Comparison of ENCODE assay signal across 8 cellular contexts in the genomic region with DNA sequence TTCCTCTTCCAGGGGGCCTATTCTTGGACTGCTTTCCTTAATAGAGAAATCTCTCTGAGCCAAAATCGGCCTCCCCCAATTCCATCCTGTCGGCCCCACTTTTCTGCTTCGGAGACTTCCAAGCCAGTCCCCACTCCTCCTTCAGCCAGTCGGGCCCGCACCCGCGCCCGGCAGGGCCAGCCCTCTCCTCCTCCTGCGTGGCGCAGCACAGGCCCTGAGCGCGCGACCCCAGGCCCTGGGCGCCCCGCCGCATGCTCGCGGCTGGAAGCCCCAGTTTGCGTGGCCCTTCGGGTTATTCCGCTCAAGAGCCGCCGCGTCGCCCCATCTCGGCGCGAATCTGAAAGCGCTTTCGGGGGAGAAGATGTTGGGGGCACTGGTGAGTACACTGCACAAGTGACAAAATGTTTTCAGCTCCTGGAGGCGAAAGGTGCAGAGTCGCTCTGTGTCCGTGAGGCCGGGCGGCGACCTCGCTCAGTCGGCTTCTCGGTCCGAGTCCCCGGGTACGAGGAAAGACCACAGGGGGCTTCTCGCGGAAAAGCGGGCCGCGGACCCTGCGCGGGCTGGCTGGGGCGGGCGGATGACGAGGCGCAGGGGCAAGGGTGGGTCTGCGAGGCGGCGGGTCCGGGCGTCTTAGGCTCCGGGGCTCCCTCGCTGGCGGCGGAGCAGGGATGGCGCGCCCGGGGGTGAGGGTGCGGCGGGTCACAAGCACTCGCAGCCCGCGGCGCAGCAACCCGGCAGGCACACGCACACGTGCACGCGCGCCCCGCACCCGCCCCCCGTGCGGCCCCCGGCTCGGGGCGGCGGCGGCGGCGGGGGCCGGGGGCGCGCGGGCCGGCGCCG. TPM values are rescaled to one million over a fixed set of nuclear protein-coding genes. Genes with fewer than 3 reads are reported as not detected.
DNase-seq lines count a peak whose midpoint lies in the region; ATAC-seq and TF ChIP-seq lines count a peak whose summit lies in the region.

A gene with protein sequence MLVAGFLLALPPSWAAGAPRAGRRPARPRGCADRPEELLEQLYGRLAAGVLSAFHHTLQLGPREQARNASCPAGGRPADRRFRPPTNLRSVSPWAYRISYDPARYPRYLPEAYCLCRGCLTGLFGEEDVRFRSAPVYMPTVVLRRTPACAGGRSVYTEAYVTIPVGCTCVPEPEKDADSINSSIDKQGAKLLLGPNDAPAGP (plus strand): TSS at position 755 of the 840 bp plus-strand sequence. CDS start 303 bp downstream, outside the sequence.

- no peak within 1 kb of the TSS for H3K27ac ChIP-seq in cardiac muscle cell
- peak within 1 kb of the TSS; percentile 88 for H3K27ac ChIP-seq in angular gyrus (ENCODE audit: low read depth, low read length)

- H3K4me2 ChIP-seq in skeletal muscle satellite cell (ENCODE audit: low read length) = peak within 1 kb of the TSS; percentile 100

- H3K4me3 ChIP-seq in cardiac muscle cell = peak within 1 kb of the TSS; percentile 42
- peak within 1 kb of the TSS; percentile 63 for H3K4me3 ChIP-seq in iPS-15b (ENCODE audit: low read depth, low read length)
- peak within 1 kb of the TSS; percentile 92 for H3K4me3 ChIP-seq in skeletal muscle satellite cell (ENCODE audit: low read length)

- intact Hi-C loops in cardiac septum (cut with DNase I) = loop anchor here (5.0 kb wide), 1 partner anchor 176 kb away; a partner anchor contains a TSS

- H3K9ac ChIP-seq in iPS-15b (ENCODE audit: low read depth, low read length) (peak within 1 kb of the TSS; percentile 47), skeletal muscle satellite cell (ENCODE audit: low read depth, low read length) (peak within 1 kb of the TSS; percentile 86)

- H3K36me3 ChIP-seq in cardiac muscle cell = no peaks in the 10 kb centered on the region
- H3K36me3 ChIP-seq in iPS-15b (ENCODE audit: control insufficient read depth, insufficient read depth, low read length) = no peaks in the 10 kb centered on the region
- H3K36me3 ChIP-seq in skeletal muscle satellite cell (ENCODE audit: insufficient read depth, low read length) = no peaks in the 10 kb centered on the region

- ATAC-seq in HG02885 (IDR thresholded peaks at IDR 0.05; ENCODE audit: poor library complexity, unreplicated experiment) = peak; percentile 39

- peak; percentile 18 to 56 for DNase-seq in cardiac muscle cell (ENCODE audit: low read depth in 1 of 2, low spot score in 1 of 2)
- DNase-seq in cardiac septum (ENCODE audit: low spot score) = no peak
- DNase-seq in RKO (ENCODE audit: low spot score) = peak; percentile 44
- DNase-seq in ureter (ENCODE audit: low spot score) = no peak

- peaks cover 6% of the 10 kb centered on the region for H3K27me3 ChIP-seq in cardiac muscle cell
- H3K27me3 ChIP-seq in iPS-15b (ENCODE audit: control insufficient read depth, insufficient read depth, low read length) = peaks cover 38% of the 10 kb centered on the region
- no peaks in the 10 kb centered on the region for H3K27me3 ChIP-seq in skeletal muscle satellite cell (ENCODE audit: control insufficient read depth, insufficient read depth, low read length)

- H3K9me3 ChIP-seq in cardiac muscle cell (ENCODE audit: low read depth) = no peaks in the 10 kb centered on the region
- H3K9me3 ChIP-seq in iPS-15b (ENCODE audit: control insufficient read depth, insufficient read depth, low read length) = no peaks in the 10 kb centered on the region
- H3K9me3 ChIP-seq in skeletal muscle satellite cell (replicated peaks; ENCODE audit: low read length) = no peaks in the 10 kb centered on the region

- H3K4me1 ChIP-seq in cardiac muscle cell (ENCODE audit: low read depth) = peaks cover 12% of the 10 kb centered on the region
- H3K4me1 ChIP-seq in iPS-15b (ENCODE audit: control insufficient read depth, insufficient read depth, low read length) = no peaks in the 10 kb centered on the region
- peaks cover 5% of the 10 kb centered on the region for H3K4me1 ChIP-seq in skeletal muscle satellite cell (ENCODE audit: control insufficient read depth, insufficient read depth, low read length)

- no peak for TF ChIP-seq CTCF in cardiac muscle cell (IDR thresholded peaks at IDR 0.05; ENCODE audit: low read depth, low read length)

RNA-seq across cellular contexts. Expression of the gene that starts here (rescaled TPM):
- total RNA-seq in cardiac muscle cell = 28.5 and 30.4 TPM in 2 replicates
- polyA plus RNA-seq in cardiac muscle cell = 118 and 147 TPM in 2 replicates
- 2.4 TPM for total RNA-seq in cardiac septum
- 1.0 and 1.1 TPM in 2 replicates for total RNA-seq in skeletal muscle satellite cell (2012; rRNA removed)
- total RNA-seq in ureter = 3.9 TPM

Comparison
In these comparisons a context has a peak if more than half of its experiments do, and no peak if none do; other contexts are left out.
1. DNase-seq: peak in cardiac muscle cell (2 of 2) and RKO (single experiment); none in cardiac septum (single experiment) and ureter (single experiment).
2. H3K4me3 ChIP-seq: peak in every context shown above with its lines; median percentile 92 in skeletal muscle satellite cell; 63 in iPS-15b; 42 in cardiac muscle cell.